ENCODE assay signal across 1 cellular context in genomic region chr2:121530563-121531334, GRCh38.
TF ChIP-seq lines count a peak whose summit lies in the region.

Gene RNU4ATAC (plus strand): TSS chr2:121530880.

TF ChIP-seq in K562, 482 proteins besides CTCF, POLR2A, EP300 and RAD21 (continued from another document and continues in another):
- TF ChIP-seq MYBL2 (IDR thresholded peaks at IDR 0.05; ENCODE audit: low read depth) (peak; percentile 71), MYBL2 (CRISPR knock-in tag; IDR thresholded peaks at IDR 0.05; ENCODE audit: borderline replicate concordance) (no peak), ZBTB2 (IDR thresholded peaks at IDR 0.05) (no peak), CHD1 (IDR thresholded peaks at IDR 0.05; ENCODE audit: low read length) (no peak), AFF4 (CRISPR knock-in tag; IDR thresholded peaks at IDR 0.05) (peak; percentile 99), ZFP30 (CRISPR knock-in tag; IDR thresholded peaks at IDR 0.05; ENCODE audit: borderline replicate concordance) (peak; percentile 88; the same call in 1 of the 2 replicates), TBP (optimal IDR thresholded peaks at IDR 0.05; ENCODE audit: low read depth, low read length) (no peak), ZFP91 (CRISPR knock-in tag; IDR thresholded peaks at IDR 0.05) (no peak), SRSF3 (IDR thresholded peaks at IDR 0.05; ENCODE audit: insufficient read depth, low read length) (no peak), ATF3 (IDR thresholded peaks at IDR 0.05) (peak; percentile 64; the same call in 1 of the 2 replicates), ATF3 (CRISPR knock-in tag; conservative IDR thresholded peaks at IDR 0.05) (peak; percentile 96), RBM17 (IDR thresholded peaks at IDR 0.05; ENCODE audit: borderline replicate concordance, low read depth, low read length) (no peak), GMEB1 (CRISPR knock-in tag; IDR thresholded peaks at IDR 0.05) (peak; percentile 45; the same call in 1 of the 2 replicates), NCOR1 (IDR thresholded peaks at IDR 0.05) (peak; percentile 97), ZNF280A (IDR thresholded peaks at IDR 0.05; ENCODE audit: low read depth, partially characterized antibody) (no peak), KDM2B (CRISPR knock-in tag; IDR thresholded peaks at IDR 0.05) (no peak), LARP7 (IDR thresholded peaks at IDR 0.05) (no peak), TEAD4 (IDR thresholded peaks at IDR 0.05; ENCODE audit: low read length) (peak; percentile 96), TEAD4 (CRISPR knock-in tag; IDR thresholded peaks at IDR 0.05; ENCODE audit: borderline replicate concordance) (no peak), ETV1 (tag; conservative IDR thresholded peaks at IDR 0.05; ENCODE audit: low read depth) (peak; percentile 69), NCOA6 (IDR thresholded peaks at IDR 0.05) (peak; percentile 76), VEZF1 (CRISPR knock-in tag; IDR thresholded peaks at IDR 0.05) (peak; percentile 66), RBM14 (IDR thresholded peaks at IDR 0.05; ENCODE audit: borderline replicate concordance, insufficient read depth, low read depth, low read length) (no peak), ZZZ3 (IDR thresholded peaks at IDR 0.05) (no peak), FOXP4 (CRISPR knock-in tag; IDR thresholded peaks at IDR 0.05; ENCODE audit: borderline replicate concordance) (no peak), KLF10 (CRISPR knock-in tag; IDR thresholded peaks at IDR 0.05) (peak; percentile 97), ZNF609 (CRISPR knock-in tag; IDR thresholded peaks at IDR 0.05; ENCODE audit: borderline replicate concordance) (peak; percentile 98; the same call in 1 of the 2 replicates), DEAF1 (CRISPR knock-in tag; IDR thresholded peaks at IDR 0.05) (peak; percentile 94), HDAC6 (IDR thresholded peaks at IDR 0.05; ENCODE audit: low read depth, low read length) (peak; percentile 81; the same call in 1 of the 2 replicates), KLF13 (tag; IDR thresholded peaks at IDR 0.05; ENCODE audit: borderline replicate concordance, low read depth) (peak; percentile 70), ZFPM2 (CRISPR knock-in tag; IDR thresholded peaks at IDR 0.05) (peak; percentile 91)
